In genomic region chr20:63495771-63496403, GRCh38 we compare ENCODE assay signal across 8 cellular contexts. TPM values are rescaled to one million over a fixed set of nuclear protein-coding genes. Genes with fewer than 3 reads are reported as not detected.
DNase-seq lines count a peak whose midpoint lies in the region; ATAC-seq and TF ChIP-seq lines count a peak whose summit lies in the region.

No MANE protein-coding gene starts in this region.

- peak; percentile 70 for ATAC-seq in stimulated activated effector memory CD8-positive, alpha-beta T cell treated with anti-CD3 and anti-CD28 coated beads, Interleukin-12 subunit alpha, Interleukin-12 subunit beta, amount 100 ng/mL, for 72 hours
- no peak for ATAC-seq in GM19452 (IDR thresholded peaks at IDR 0.05; ENCODE audit: unreplicated experiment)

- H3K4me3 Mint-ChIP-seq in endothelial cell (ENCODE audit: unreplicated experiment), result no peak overlapping the region
- H3K4me3 Mint-ChIP-seq in stimulated activated effector memory CD8-positive, alpha-beta T cell treated with anti-CD3 and anti-CD28 coated beads, Interleukin-12 subunit alpha, Interleukin-12 subunit beta, amount 100 ng/mL, for 72 hours, result peak overlapping the region; percentile 50

- peaks cover 13% of the 10 kb centered on the region for H3K27me3 Mint-ChIP-seq in endothelial cell (ENCODE audit: unreplicated experiment)

- peaks cover 15% of the 10 kb centered on the region for H3K36me3 Mint-ChIP-seq in endothelial cell (ENCODE audit: low read depth, unreplicated experiment)
- peaks cover 15% of the 10 kb centered on the region for H3K36me3 Mint-ChIP-seq in stimulated activated effector memory CD8-positive, alpha-beta T cell treated with anti-CD3 and anti-CD28 coated beads, Interleukin-12 subunit alpha, Interleukin-12 subunit beta, amount 100 ng/mL, for 72 hours

- peak; percentile 63 for DNase-seq in NCI-H2171 treated with DMSO at 0.1 percent for 48 hours (lab: John Stamatoyannopoulos, UW)
- peak; percentile 82 for DNase-seq in activated CD8-positive, alpha-beta memory T cell treated with anti-CD3 and anti-CD28 coated beads, Interleukin-2, amount 50 U/mL, for 4 hours
- peak; percentile 82 for DNase-seq in endothelial cell (ENCODE audit: low spot score)
- DNase-seq in myocyte (ENCODE audit: low read depth), result peak; percentile 69
- DNase-seq in stimulated activated effector memory CD8-positive, alpha-beta T cell treated with anti-CD3 and anti-CD28 coated beads, Interleukin-12 subunit alpha, Interleukin-12 subunit beta, amount 100 ng/mL, for 72 hours (ENCODE audit: low spot score in 2 of 2), result peak; percentile 83
- DNase-seq in NCI-H510A (lab: John Stamatoyannopoulos, UW), result no peak

- H3K9me3 Mint-ChIP-seq in endothelial cell (ENCODE audit: unreplicated experiment), result no peaks in the 10 kb centered on the region
- H3K9me3 Mint-ChIP-seq in stimulated activated effector memory CD8-positive, alpha-beta T cell treated with anti-CD3 and anti-CD28 coated beads, Interleukin-12 subunit alpha, Interleukin-12 subunit beta, amount 100 ng/mL, for 72 hours, result no peaks in the 10 kb centered on the region

- no peaks in the 10 kb centered on the region for H3K4me1 Mint-ChIP-seq in endothelial cell (ENCODE audit: unreplicated experiment)
- no peaks in the 10 kb centered on the region for H3K4me1 Mint-ChIP-seq in stimulated activated effector memory CD8-positive, alpha-beta T cell treated with anti-CD3 and anti-CD28 coated beads, Interleukin-12 subunit alpha, Interleukin-12 subunit beta, amount 100 ng/mL, for 72 hours

- no peak overlapping the region for H3K27ac Mint-ChIP-seq in endothelial cell (ENCODE audit: unreplicated experiment)
- H3K27ac Mint-ChIP-seq in stimulated activated effector memory CD8-positive, alpha-beta T cell treated with anti-CD3 and anti-CD28 coated beads, Interleukin-12 subunit alpha, Interleukin-12 subunit beta, amount 100 ng/mL, for 72 hours, result peak overlapping the region; percentile 26

- TF ChIP-seq CTCF in GM12873 (IDR thresholded peaks at IDR 0.05; ENCODE audit: insufficient read depth, low read depth, low read length, missing control alignments) (peak; percentile 90), endothelial cell (IDR thresholded peaks at IDR 0.05; ENCODE audit: unreplicated experiment) (peak; percentile 90)

RNA-seq across cellular contexts. Expression of gene EEF1A2, which starts 3.0 kb away (rescaled TPM):
- total RNA-seq in endothelial cell (ENCODE audit: unreplicated experiment) (0.31 TPM), myocyte (456 and 555 TPM in 2 replicates)
- polyA plus RNA-seq in myocyte (2012), result 87.3 TPM

RNA-seq across cellular contexts. Expression of gene KCNQ2, which starts 23.4 kb away (rescaled TPM):
- total RNA-seq in endothelial cell (ENCODE audit: unreplicated experiment), result 3.2 TPM
- not detected in 2 replicates for total RNA-seq in myocyte
- polyA plus RNA-seq in myocyte (2012), result not detected

RNA-seq across cellular contexts. Expression of gene PPDPF, which starts 24.7 kb away (rescaled TPM):
- 151 TPM for total RNA-seq in endothelial cell (ENCODE audit: unreplicated experiment)
- total RNA-seq in myocyte, result 230 and 275 TPM in 2 replicates
- polyA plus RNA-seq in myocyte (2012), result 377 TPM

RNA-seq across cellular contexts. Expression of gene PTK6, which starts 41.3 kb away (rescaled TPM):
- total RNA-seq in endothelial cell (ENCODE audit: unreplicated experiment) (not detected), myocyte (2.1 and 5.2 TPM in 2 replicates)
- 2.3 TPM for polyA plus RNA-seq in myocyte (2012)

RNA-seq across cellular contexts. Expression of gene SRMS, which starts 51.7 kb away (rescaled TPM):
- total RNA-seq in endothelial cell (ENCODE audit: unreplicated experiment) (not detected), myocyte (not detected in 2 replicates)
- polyA plus RNA-seq in myocyte (2012), result 0.05 TPM

Comparison
In these comparisons a context has a peak if more than half of its experiments do, and no peak if none do; other contexts are left out.
1. RNA of gene EEF1A2, which starts 3.0 kb away (total RNA-seq): 456 to 555 TPM in myocyte; 0.31 TPM in endothelial cell (single experiment); every median in the first group is over 100 times any median in the second.